Comparison of ENCODE assay signal across 11 cellular contexts in genomic region chr2:9256570-9257043, GRCh38. TPM values are rescaled to one million over a fixed set of nuclear protein-coding genes. Genes with fewer than 3 reads are reported as not detected.
A peak's percentile ranks its signal among the peaks of the same experiment; 100 is the strongest.
DNase-seq lines count a peak whose midpoint lies in the region; ATAC-seq and TF ChIP-seq lines count a peak whose summit lies in the region.
"Had no signal": no experiment of that assay in that cellular context is flagged by ENCODE, and none has a peak within 500 bp of the region (broad histone marks: within the 10 kb centered on the region; RNA-seq: fewer than 3 reads in every experiment).

No MANE protein-coding gene starts in this region.

- DNase-seq in DMS79 treated with DMSO at 0.1 percent for 48 hours (lab: John Stamatoyannopoulos, UW), result peak; percentile 25
- no peak for DNase-seq in PC-3
- DNase-seq in epithelial cell of proximal tubule (ENCODE audit: low read depth), result no peak
- no peak for DNase-seq in osteoblast (ENCODE audit: insufficient read length, low spot score, missing footprints)
- no peak for DNase-seq in NCI-H1436 treated with DMSO at 0.1 percent for 48 hours (lab: John Stamatoyannopoulos, UW)
- DNase-seq: activated CD8-positive, alpha-beta memory T cell treated with anti-CD3 and anti-CD28 coated beads, Interleukin-2, amount 50 U/mL, for 48 hours; DND-41; NCI-H345 had no signal

- H4K20me1 ChIP-seq in PC-3 (ENCODE audit: low read length) (peaks cover 15% of the 10 kb centered on the region; the same call in 1 of the 2 replicates), osteoblast (ENCODE audit: insufficient read depth, low read length) (no peaks in the 10 kb centered on the region)

- H3K4me1 ChIP-seq in PC-3 (ENCODE audit: insufficient read depth, low read length), result peaks cover 17% of the 10 kb centered on the region
- peaks cover 66% of the 10 kb centered on the region for H3K4me1 ChIP-seq in osteoblast (ENCODE audit: insufficient read depth, low read length)
- peaks cover 3 to 74% (median 43%) of the 10 kb centered on the region in 3 donors for H3K4me1 ChIP-seq in gastroesophageal sphincter

- H3K27me3 ChIP-seq in PC-3 (ENCODE audit: low read length), result no peaks in the 10 kb centered on the region
- H3K27me3 ChIP-seq in osteoblast (ENCODE audit: insufficient read depth, low read length), result no peaks in the 10 kb centered on the region
- no peaks in the 10 kb centered on the region for H3K27me3 ChIP-seq in gastroesophageal sphincter

- no peaks in the 10 kb centered on the region for H3F3A ChIP-seq in PC-3 (ENCODE audit: low read length, unreplicated experiment)

- H3K4me3 ChIP-seq in PC-3 (ENCODE audit: low read length), result no peak overlapping the region
- no peak overlapping the region for H3K4me3 ChIP-seq in epithelial cell of proximal tubule (ENCODE audit: low read depth, low read length)
- H3K4me3 ChIP-seq in osteoblast (ENCODE audit: insufficient read depth, low read length), result peak overlapping the region; percentile 1
- H3K4me3 ChIP-seq in gastroesophageal sphincter, result no peak overlapping the region

- TF ChIP-seq POLR2A in gastroesophageal sphincter (IDR thresholded peaks at IDR 0.05), result no peak

- H3K27ac ChIP-seq in PC-3 (ENCODE audit: low read length) (no peak overlapping the region), osteoblast (ENCODE audit: low read depth, low read length) (peak overlapping the region; percentile 89), gastroesophageal sphincter (peak overlapping the region in 2 of 4 donors; percentile 2 to 20)

- no TSS peak for BruUV-seq in PC-3 (replicated peaks; lab: Mats Ljungman, UMichigan)

- H3K9me3 ChIP-seq in PC-3 (ENCODE audit: low read length) (no peaks in the 10 kb centered on the region), osteoblast (ENCODE audit: low read depth, low read length) (no peaks in the 10 kb centered on the region), gastroesophageal sphincter (no peaks in the 10 kb centered on the region)

- H2AFZ ChIP-seq in PC-3 (ENCODE audit: low read length) (no peak overlapping the region), osteoblast (ENCODE audit: low read length) (no peak overlapping the region)

- POLR2A ChIA-PET in PC-3 (lab: Charles Lee; ENCODE audit: unreplicated experiment), result no interaction called here

- WGBS in gastroesophageal sphincter (ENCODE audit: low coverage in 1 of 2), 2 donors, result 33 to 47% methylated on average over 2 of the region's 2 CpGs

- intact Hi-C loops in PC-3 (cut with micrococcal nuclease), result no loop called here

- no peak overlapping the region for H3K9ac ChIP-seq in PC-3 (ENCODE audit: low read length)

- TF ChIP-seq CTCF in PC-3 (conservative IDR thresholded peaks at IDR 0.05; ENCODE audit: low read depth, low read length) (no peak), epithelial cell of proximal tubule (conservative IDR thresholded peaks at IDR 0.05; ENCODE audit: low read depth, low read length) (peak; percentile 3), osteoblast (IDR thresholded peaks at IDR 0.05; ENCODE audit: extremely low read depth, low read depth, low read length) (no peak), gastroesophageal sphincter (IDR thresholded peaks at IDR 0.05) (no peak)

- no peak for TF ChIP-seq EP300 in gastroesophageal sphincter (IDR thresholded peaks at IDR 0.05)

- H3K36me3 ChIP-seq in PC-3 (ENCODE audit: low read depth, low read length), result no peaks in the 10 kb centered on the region
- H3K36me3 ChIP-seq in osteoblast (ENCODE audit: insufficient read depth, low read length), result no peaks in the 10 kb centered on the region
- no peaks in the 10 kb centered on the region for H3K36me3 ChIP-seq in gastroesophageal sphincter

- H3K4me2 ChIP-seq in PC-3 (ENCODE audit: low read length), result no peak overlapping the region
- peak overlapping the region; percentile 77 for H3K4me2 ChIP-seq in osteoblast (ENCODE audit: insufficient read depth, low read length)

- H3K79me2 ChIP-seq in PC-3 (ENCODE audit: low read length) (peaks cover 95% of the 10 kb centered on the region), osteoblast (ENCODE audit: insufficient read depth, low read length) (peaks cover 92% of the 10 kb centered on the region)

- ATAC-seq in PC-3 (peak; percentile 38), GM19324 (IDR thresholded peaks at IDR 0.05; ENCODE audit: low FRiP score, unreplicated experiment) (no peak), gastroesophageal sphincter (no peak), HG03521 (IDR thresholded peaks at IDR 0.05; ENCODE audit: unreplicated experiment) (no peak)

- CTCF ChIA-PET in PC-3 (lab: Charles Lee), result no interaction called here

- H3K9me2 ChIP-seq in PC-3 (replicated peaks; ENCODE audit: low read length), result no peaks in the 10 kb centered on the region

RNA-seq across cellular contexts. Expression of gene ASAP2, which starts 50.0 kb away (rescaled TPM):
- total RNA-seq in PC-3 (2014; rRNA removed), result 25.2 and 34.5 TPM in 2 replicates
- total RNA-seq in epithelial cell of proximal tubule, result 27.3 and 33.0 TPM in 2 replicates
- total RNA-seq in osteoblast, result 56.0 and 66.2 TPM in 2 replicates
- 10 to 100 TPM; 18.3 to 31.4 (median 26.2) TPM for total RNA-seq in gastroesophageal sphincter
